16 cellular contexts compared by ENCODE assay signal in genomic region chr3:182393830-182394367, GRCh38.
"Had no signal": no experiment of that assay in that cellular context is flagged by ENCODE, and none has a peak within 500 bp of the region (broad histone marks: within the 10 kb centered on the region; RNA-seq: fewer than 3 reads in every experiment).

No MANE protein-coding gene starts in this region.

- H3K4me3 Mint-ChIP-seq: activated CD4-positive, alpha-beta memory T cell treated with anti-CD3 and anti-CD28 coated beads, Interleukin-2, amount 10 ng/mL, durations not matched to agents 7 days and 5 days; activated naive CD8-positive, alpha-beta T cell treated with anti-CD3 and anti-CD28 coated beads, Interleukin-2, amount 10 ng/mL, durations not matched to agents 7 days and 5 days; immature natural killer cell; naive thymus-derived CD8-positive, alpha-beta T cell; stimulated activated naive B cell treated with anti-CD40 and anti-IgM and Interleukin-4, amounts not matched to agents 10 μg/mL and 1 μg/mL and 100 μg/mL, for 72 hours had no signal

- H3K27ac Mint-ChIP-seq: activated CD4-positive, alpha-beta memory T cell treated with anti-CD3 and anti-CD28 coated beads, Interleukin-2, amount 10 ng/mL, durations not matched to agents 7 days and 5 days; activated naive CD8-positive, alpha-beta T cell treated with anti-CD3 and anti-CD28 coated beads, Interleukin-2, amount 10 ng/mL, durations not matched to agents 7 days and 5 days; immature natural killer cell; naive thymus-derived CD8-positive, alpha-beta T cell; stimulated activated naive B cell treated with anti-CD40 and anti-IgM and Interleukin-4, amounts not matched to agents 10 μg/mL and 1 μg/mL and 100 μg/mL, for 72 hours had no signal

- H3K27me3 ChIP-seq: ascending aorta, esophagus muscularis mucosa, right lobe of liver, tibial nerve had no signal

- H3K36me3 Mint-ChIP-seq: activated naive CD8-positive, alpha-beta T cell treated with anti-CD3 and anti-CD28 coated beads, Interleukin-2, amount 10 ng/mL, durations not matched to agents 7 days and 5 days; immature natural killer cell; naive thymus-derived CD8-positive, alpha-beta T cell; stimulated activated naive B cell treated with anti-CD40 and anti-IgM and Interleukin-4, amounts not matched to agents 10 μg/mL and 1 μg/mL and 100 μg/mL, for 72 hours had no signal

- H3K9me3 ChIP-seq: ascending aorta, esophagus muscularis mucosa, psoas muscle, right lobe of liver, tibial nerve had no signal

- H3K36me3 ChIP-seq: ascending aorta, esophagus muscularis mucosa, right lobe of liver, tibial nerve had no signal

- H3K4me1 ChIP-seq: ascending aorta, esophagus muscularis mucosa, psoas muscle, right lobe of liver, tibial nerve had no signal

- DNase-seq: activated CD4-positive, alpha-beta memory T cell treated with anti-CD3 and anti-CD28 coated beads, Interleukin-2, amount 10 ng/mL, durations not matched to agents 7 days and 5 days; activated CD8-positive, alpha-beta memory T cell treated with anti-CD3 and anti-CD28 coated beads, Interleukin-2, amount 50 U/mL, for 48 hours; activated naive CD8-positive, alpha-beta T cell treated with anti-CD3 and anti-CD28 coated beads, Interleukin-2, amount 10 ng/mL, durations not matched to agents 7 days and 5 days; glutamatergic neuron; immature natural killer cell; left cardiac atrium; naive thymus-derived CD8-positive, alpha-beta T cell; occipital lobe; psoas muscle; right lobe of liver; stimulated activated CD4-positive, alpha-beta T cell treated with anti-CD3 and anti-CD28 coated beads, Interleukin-1b, Interleukin-23, amount 100 ng/mL, for 48 hours; stimulated activated naive B cell treated with anti-CD40 and anti-IgM and Interleukin-4, amounts not matched to agents 10 μg/mL and 1 μg/mL and 100 μg/mL, for 72 hours; T-helper 9 cell had no signal

- H3K27ac ChIP-seq: ascending aorta, esophagus muscularis mucosa, psoas muscle, right lobe of liver, tibial nerve had no signal

- H3K9me3 Mint-ChIP-seq: activated CD4-positive, alpha-beta memory T cell treated with anti-CD3 and anti-CD28 coated beads, Interleukin-2, amount 10 ng/mL, durations not matched to agents 7 days and 5 days; activated naive CD8-positive, alpha-beta T cell treated with anti-CD3 and anti-CD28 coated beads, Interleukin-2, amount 10 ng/mL, durations not matched to agents 7 days and 5 days; stimulated activated naive B cell treated with anti-CD40 and anti-IgM and Interleukin-4, amounts not matched to agents 10 μg/mL and 1 μg/mL and 100 μg/mL, for 72 hours had no signal

- H3K4me1 Mint-ChIP-seq: activated CD4-positive, alpha-beta memory T cell treated with anti-CD3 and anti-CD28 coated beads, Interleukin-2, amount 10 ng/mL, durations not matched to agents 7 days and 5 days; activated naive CD8-positive, alpha-beta T cell treated with anti-CD3 and anti-CD28 coated beads, Interleukin-2, amount 10 ng/mL, durations not matched to agents 7 days and 5 days; immature natural killer cell; naive thymus-derived CD8-positive, alpha-beta T cell; stimulated activated naive B cell treated with anti-CD40 and anti-IgM and Interleukin-4, amounts not matched to agents 10 μg/mL and 1 μg/mL and 100 μg/mL, for 72 hours had no signal

- H3K4me3 ChIP-seq: ascending aorta, esophagus muscularis mucosa, psoas muscle, right lobe of liver, tibial nerve had no signal

- H3K27me3 Mint-ChIP-seq: activated naive CD8-positive, alpha-beta T cell treated with anti-CD3 and anti-CD28 coated beads, Interleukin-2, amount 10 ng/mL, durations not matched to agents 7 days and 5 days; naive thymus-derived CD8-positive, alpha-beta T cell; stimulated activated naive B cell treated with anti-CD40 and anti-IgM and Interleukin-4, amounts not matched to agents 10 μg/mL and 1 μg/mL and 100 μg/mL, for 72 hours had no signal
